Comparison of ENCODE assay signal across 8 cellular contexts in the genomic region with DNA sequence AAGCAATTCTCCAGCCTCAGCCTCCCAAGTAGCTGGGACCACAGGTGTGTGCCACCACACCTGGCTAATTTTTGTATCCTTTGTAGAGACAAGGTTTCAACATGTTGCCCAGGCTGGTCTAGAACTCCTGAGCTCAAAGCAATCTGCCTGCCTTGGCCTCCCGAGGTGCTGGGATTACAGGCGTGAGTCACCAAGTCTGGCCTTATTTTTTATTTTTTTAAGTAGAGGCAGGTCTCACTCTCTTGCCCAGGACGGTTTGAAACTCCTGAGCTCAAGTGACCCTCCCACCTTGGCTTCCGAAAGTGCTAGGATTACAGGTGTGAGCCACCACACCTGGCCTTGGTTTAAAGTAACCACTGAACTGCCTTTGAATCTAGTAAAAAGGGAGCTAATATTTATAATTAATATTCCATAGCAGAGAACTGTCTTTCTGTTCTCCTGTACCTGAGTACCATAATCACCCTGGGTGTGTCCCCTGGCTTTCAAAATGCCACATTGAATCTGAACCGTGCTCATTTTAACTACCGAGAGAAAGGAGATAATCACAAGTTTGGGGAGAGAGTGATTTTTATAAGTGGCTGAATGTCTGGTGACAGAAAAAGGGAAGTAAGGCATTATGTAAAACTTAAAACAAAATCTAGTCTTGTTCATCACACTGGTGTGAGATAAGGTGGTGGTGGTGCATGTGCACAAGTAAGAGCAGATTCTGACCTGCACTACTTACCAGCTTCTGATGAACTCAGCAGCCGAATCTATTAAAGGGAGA. TPM values are rescaled to one million over a fixed set of nuclear protein-coding genes. Genes with fewer than 3 reads are reported as not detected.
DNase-seq lines count a peak whose midpoint lies in the region; ATAC-seq, FAIRE-seq and TF ChIP-seq lines count a peak whose summit lies in the region.

No MANE protein-coding gene starts in this region.

- H3K27ac ChIP-seq in endothelial cell of umbilical vein (ENCODE audit: insufficient read depth, low read depth, low read length) (no peak overlapping the region), aorta (ENCODE audit: low read depth in 1 of 2, low read length in 2 of 2) (no peak overlapping the region)

- H3K4me3 ChIP-seq in endothelial cell of umbilical vein (replicated peaks in 1 of 3; ENCODE audit: insufficient read depth in 1 of 3, low read depth in 1 of 3, low read length in 3 of 3) (no peak overlapping the region), aorta (ENCODE audit: low read length in 2 of 2) (no peak overlapping the region)

- H3K27me3 ChIP-seq in endothelial cell of umbilical vein (ENCODE audit: control insufficient read depth in 2 of 2, insufficient read depth in 2 of 2, low read length in 2 of 2) (no peaks in the 10 kb centered on the region), aorta (ENCODE audit: control insufficient read depth in 1 of 2, insufficient read depth in 2 of 2, low read length in 1 of 2) (no peaks in the 10 kb centered on the region)

- H3K9me3 ChIP-seq in endothelial cell of umbilical vein (replicated peaks; ENCODE audit: control insufficient read depth, insufficient read depth, low read length) (no peaks in the 10 kb centered on the region), aorta (ENCODE audit: control insufficient read depth, low read length) (no peaks in the 10 kb centered on the region)

- WGBS in aorta, 2 donors = 45 to 49% methylated on average over 7 of the region's 7 CpGs

- H3K4me1 Mint-ChIP-seq in IgD-negative memory B cell = peaks cover 40 to 55% (median 49%) of the 10 kb centered on the region in 3 donors

- dilution Hi-C loops in endothelial cell of umbilical vein (cut with MboI; ENCODE audit: extremely low pct_ligation_motif_present, low sequenced_read_pairs) = no loop called here

- intact Hi-C loops in endothelial cell of umbilical vein (cut with micrococcal nuclease) = no loop called here
- intact Hi-C loops in aorta (cut with DNase I) = no loop called here

- H3K36me3 ChIP-seq in endothelial cell of umbilical vein (ENCODE audit: control insufficient read depth in 2 of 2, extremely low read depth in 1 of 2, insufficient read depth in 2 of 2, low read length in 2 of 2) (no peaks in the 10 kb centered on the region), aorta (ENCODE audit: control insufficient read depth in 1 of 2, insufficient read depth in 2 of 2, low read length in 1 of 2) (no peaks in the 10 kb centered on the region)

- H3K9me1 ChIP-seq in endothelial cell of umbilical vein (replicated peaks; ENCODE audit: control insufficient read depth, extremely low read depth, insufficient read depth, low read length) = no peaks in the 10 kb centered on the region

- peaks cover 0 to 1% (median 0%) of the 10 kb centered on the region in 3 donors for H3K9me3 Mint-ChIP-seq in IgD-negative memory B cell

- no TSS peak for BruUV-seq in endothelial cell of umbilical vein (replicated peaks; lab: Mats Ljungman, UMichigan)

- peaks cover 5% of the 10 kb centered on the region for H3K79me2 ChIP-seq in endothelial cell of umbilical vein (ENCODE audit: control insufficient read depth, insufficient read depth, low read length)

- H4K20me1 ChIP-seq in endothelial cell of umbilical vein (replicated peaks; ENCODE audit: control insufficient read depth, extremely low read depth, insufficient read depth, low read length) = no peaks in the 10 kb centered on the region

- no peak for TF ChIP-seq CTCF in endothelial cell of umbilical vein (IDR thresholded peaks at IDR 0.05; ENCODE audit: extremely low read depth in 1 of 2, insufficient read depth in 1 of 2, low read depth in 1 of 2, low read length in 2 of 2)

- peak overlapping the region; percentile 18 to 68 (median 29) for H3K27ac Mint-ChIP-seq in IgD-negative memory B cell

- FAIRE-seq in endothelial cell of umbilical vein (lab: Jason Lieb, UNC) (peak; percentile 60), HTR-8/SVneo (lab: Jason Lieb, UNC) (no peak)

- DNase-seq in GF-D8 (lab: John Stamatoyannopoulos, UW) = peak; percentile 61
- no peak for DNase-seq in endothelial cell of umbilical vein (ENCODE audit: low read depth, low spot score)
- DNase-seq in aorta = no peak
- no peak for DNase-seq in GOT3 (lab: John Stamatoyannopoulos, UW)
- no peak for DNase-seq in HTR-8/SVneo (ENCODE audit: insufficient read length, low spot score)

- H3K27me3 Mint-ChIP-seq in IgD-negative memory B cell = no peaks in the 10 kb centered on the region

- H3K4me3 Mint-ChIP-seq in IgD-negative memory B cell = peak overlapping the region in 2 of 4 donors; percentile 29 to 47

- no peaks in the 10 kb centered on the region for H3K36me3 Mint-ChIP-seq in IgD-negative memory B cell

- no peak overlapping the region for H2AFZ ChIP-seq in endothelial cell of umbilical vein (ENCODE audit: low read depth, low read length)

- no peak for TF ChIP-seq POLR2A in endothelial cell of umbilical vein (IDR thresholded peaks at IDR 0.05; ENCODE audit: low read depth, low read length)

- H3K9ac ChIP-seq in endothelial cell of umbilical vein (replicated peaks; ENCODE audit: extremely low read depth, insufficient read depth, low read length) = no peak overlapping the region

- peaks cover 10% of the 10 kb centered on the region for H3K4me1 ChIP-seq in endothelial cell of umbilical vein (ENCODE audit: control insufficient read depth, extremely low read depth, insufficient read depth, low read length)
- H3K4me1 ChIP-seq in aorta (ENCODE audit: control insufficient read depth in 1 of 2, insufficient read depth in 2 of 2, low read length in 2 of 2) = peaks cover 2 to 4% of the 10 kb centered on the region in 2 donors

- ATAC-seq in GM21423 (IDR thresholded peaks at IDR 0.05; ENCODE audit: unreplicated experiment) (peak; percentile 56), aorta (ENCODE audit: low FRiP score) (no peak), HG03025 (IDR thresholded peaks at IDR 0.05; ENCODE audit: low FRiP score, unreplicated experiment) (no peak)

- CTCF ChIA-PET in endothelial cell of umbilical vein (lab: Charles Lee) = interaction anchor here (1.1 to 4.2 kb wide), 5 partner anchors 10 to 124 kb away, joined by 3 to 19 read pairs (median 4); no protein-coding TSS in a partner anchor

- POLR2A ChIA-PET in endothelial cell of umbilical vein (lab: Charles Lee) = interaction anchor here (0.6 kb wide), 1 partner anchor 88 kb away, joined by 7 read pairs; no protein-coding TSS in a partner anchor

- no peak overlapping the region for H3K4me2 ChIP-seq in endothelial cell of umbilical vein (ENCODE audit: insufficient read depth, low read length)

TF ChIP-seq in endothelial cell of umbilical vein, 7 proteins besides CTCF, POLR2A, EP300 and RAD21:
- TF ChIP-seq EZH2 (IDR thresholded peaks at IDR 0.05; ENCODE audit: borderline replicate concordance, low read depth, low read length, severe bottlenecking) (no peak), POLR2AphosphoS5 (IDR thresholded peaks at IDR 0.05; ENCODE audit: insufficient read depth, low read depth, low read length) (no peak), MYC (IDR thresholded peaks at IDR 0.05; ENCODE audit: low read depth, low read length) (no peak), FOS (IDR thresholded peaks at IDR 0.05; ENCODE audit: borderline replicate concordance, insufficient read depth, low read length) (no peak), JUN (IDR thresholded peaks at IDR 0.05; ENCODE audit: borderline replicate concordance, insufficient read depth, insufficient read length, low read depth) (no peak), GATA2 (IDR thresholded peaks at IDR 0.05; ENCODE audit: insufficient read depth, insufficient read length, low read depth, low read length) (no peak)
- TF ChIP-seq, protein P1, sequence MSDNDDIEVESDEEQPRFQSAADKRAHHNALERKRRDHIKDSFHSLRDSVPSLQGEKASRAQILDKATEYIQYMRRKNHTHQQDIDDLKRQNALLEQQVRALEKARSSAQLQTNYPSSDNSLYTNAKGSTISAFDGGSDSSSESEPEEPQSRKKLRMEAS (IDR thresholded peaks at IDR 0.05; ENCODE audit: insufficient read depth, insufficient read length) = no peak

RNA-seq across cellular contexts. Expression of gene SPPL3, which starts 56.6 kb away (rescaled TPM):
- polyA plus RNA-seq in IgD-negative memory B cell (18.6 TPM), endothelial cell of umbilical vein (23.0 and 30.6 TPM in 2 replicates), aorta (10 to 100 TPM in 1 of 2 donors, 1 to 10 TPM in 1; 5.4 to 21.7 TPM)
- total RNA-seq in endothelial cell of umbilical vein (38.2 and 53.0 TPM in 2 replicates), aorta (10 to 100 TPM; 33.1 to 48.9 TPM)
- polyA plus RNA-seq in endothelial cell of umbilical vein (2011; cell fraction: cytosol; rRNA removed) = 19.4 and 19.5 TPM in 2 replicates
- 17.1 and 21.3 TPM in 2 replicates for polyA plus RNA-seq in endothelial cell of umbilical vein (2011; cell fraction: nucleus; rRNA removed)
- polyA plus RNA-seq in endothelial cell of umbilical vein (2012) = 26.3 and 32.2 TPM in 2 replicates
- polyA minus RNA-seq in endothelial cell of umbilical vein = 50.4 and 66.1 TPM in 2 replicates
- 20.2 TPM for polyA minus RNA-seq in endothelial cell of umbilical vein (2011; cell fraction: cytosol; rRNA and poly(A)+ RNA removed)
- polyA minus RNA-seq in endothelial cell of umbilical vein (2011; cell fraction: nucleus; rRNA and poly(A)+ RNA removed) = 20.1 and 24.2 TPM in 2 replicates
